7 cellular contexts compared by ENCODE assay signal in the genomic region with DNA sequence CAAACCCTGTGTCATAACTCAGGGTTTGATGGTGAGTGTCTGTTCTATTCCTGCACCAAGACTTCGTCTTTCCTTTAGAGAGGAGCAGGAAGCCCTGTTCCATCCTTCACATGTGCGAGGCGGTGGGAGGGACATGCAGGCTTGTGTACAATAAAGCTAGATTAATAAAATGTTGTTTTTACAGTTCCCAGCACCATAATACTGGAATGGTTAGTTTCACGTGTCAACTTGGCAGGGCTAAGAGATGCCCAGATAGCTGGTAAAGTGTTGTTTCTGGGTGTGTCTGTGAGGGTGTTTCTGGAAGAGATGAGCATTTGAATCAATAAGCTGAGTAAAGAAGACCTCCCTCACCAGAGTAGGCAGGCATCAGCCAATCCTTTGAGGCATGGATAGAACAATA.
"Had no signal": no experiment of that assay in that cellular context is flagged by ENCODE, and none has a peak within 500 bp of the region (broad histone marks: within the 10 kb centered on the region; RNA-seq: fewer than 3 reads in every experiment).

No MANE protein-coding gene starts in this region.

- H3K27ac ChIP-seq: HL-60 had no signal

- DNase-seq: IMR-90, KBM-7, KG1 had no signal

- H3K36me3 Mint-ChIP-seq: IgD-negative memory B cell had no signal

- H3K27ac Mint-ChIP-seq: IgD-negative memory B cell had no signal

- H3K4me3 Mint-ChIP-seq: IgD-negative memory B cell had no signal

- H3K9me3 Mint-ChIP-seq: IgD-negative memory B cell had no signal

- H3K4me3 ChIP-seq: K562 had no signal

- ATAC-seq: HepG2, K562 had no signal
